ENCODE assay signal across 23 cellular contexts in genomic region chr2:45278345-45279078, GRCh38.
A peak's percentile ranks its signal among the peaks of the same experiment; 100 is the strongest.
DNase-seq lines count a peak whose midpoint lies in the region; ATAC-seq and TF ChIP-seq lines count a peak whose summit lies in the region.
"Had no signal": no experiment of that assay in that cellular context is flagged by ENCODE, and none has a peak within 500 bp of the region (broad histone marks: within the 10 kb centered on the region; RNA-seq: fewer than 3 reads in every experiment).

No MANE protein-coding gene starts in this region.

- H3K4me1 ChIP-seq in gastrocnemius medialis = peaks cover 0 to 6% of the 10 kb centered on the region in 2 donors
- H3K4me1 ChIP-seq: breast epithelium, colonic mucosa, transverse colon had no signal

- H3K4me3 ChIP-seq in gastrocnemius medialis = no peak overlapping the region
- H3K4me3 ChIP-seq: A549, breast epithelium, colonic mucosa, transverse colon had no signal

- H3K9me3 ChIP-seq in gastrocnemius medialis = no peaks in the 10 kb centered on the region
- H3K9me3 ChIP-seq: A549, breast epithelium, Caco-2, colonic mucosa, transverse colon had no signal

- DNase-seq in COR-L47 (lab: John Stamatoyannopoulos, UW) (peak; percentile 78), NCI-H1092 treated with DMSO at 0.1 percent for 48 hours (lab: John Stamatoyannopoulos, UW) (peak; percentile 52), SHP77 (lab: John Stamatoyannopoulos, UW) (peak; percentile 40 to 52), hepatic stellate cell (ENCODE audit: low spot score) (peak; percentile 21), NCI-H345 treated with DMSO at 0.1 percent for 48 hours (lab: John Stamatoyannopoulos, UW; ENCODE audit: unreplicated experiment) (no peak), gastrocnemius medialis (no peak), pons (ENCODE audit: low spot score) (no peak)
- DNase-seq in stimulated activated CD4-positive, alpha-beta T cell treated with anti-CD3 and anti-CD28 coated beads, Interleukin-2, amount 100 ng/mL, for 48 hours = no peak
- DNase-seq: activated B cell treated with CpG ODN at 0.5 μM for 24 hours; activated CD4-positive, alpha-beta T cell treated with anti-CD3 and anti-CD28 coated beads, Interleukin-2, amount 50 U/mL, for 48 hours; activated gamma-delta T cell treated with Interleukin-2 at 50 U/mL for 16 hours; Caco-2; colonic mucosa; endodermal cell; glutamatergic neuron; naive B cell; NCI-H1694; stimulated activated CD4-positive, alpha-beta T cell treated with anti-CD3 and anti-CD28 coated beads, Interleukin-12 subunit alpha, Interleukin-12 subunit beta, amount 100 ng/mL, for 4 hours; stimulated activated naive CD8-positive, alpha-beta T cell treated with anti-CD3 and anti-CD28 coated beads, Interleukin-15, amount 100 ng/mL, for 72 hours; T1000; transverse colon had no signal

- no peak for TF ChIP-seq CTCF in gastrocnemius medialis (IDR thresholded peaks at IDR 0.05 in 4 of 5, conservative IDR thresholded peaks at IDR 0.05 in 1 of 5)

- no peaks in the 10 kb centered on the region for H3K36me3 ChIP-seq in gastrocnemius medialis
- H3K36me3 ChIP-seq: breast epithelium, colonic mucosa, transverse colon had no signal

- no peak for TF ChIP-seq POLR2A in gastrocnemius medialis (IDR thresholded peaks at IDR 0.05)

- H3K27me3 ChIP-seq in gastrocnemius medialis = no peaks in the 10 kb centered on the region
- H3K27me3 ChIP-seq: breast epithelium, colonic mucosa had no signal

- intact Hi-C loops in gastrocnemius medialis (cut with DNase I; ENCODE audit: low total_unique reads) = no loop called here

- in situ Hi-C loops in gastrocnemius medialis (cut with MboI; ENCODE audit: low sequenced_read_pairs in 4 of 4) = no loop called here

- H3K27ac ChIP-seq in gastrocnemius medialis = no peak overlapping the region
- H3K27ac ChIP-seq: breast epithelium, colonic mucosa, transverse colon had no signal

- ATAC-seq in gastrocnemius medialis = no peak
- ATAC-seq: A549; stimulated activated naive CD8-positive, alpha-beta T cell treated with anti-CD3 and anti-CD28 coated beads, Interleukin-15, amount 100 ng/mL, for 72 hours had no signal

Comparison
In these comparisons a context has a peak if more than half of its experiments do, and no peak if none do; other contexts are left out.
1. DNase-seq: peak in COR-L47 (single experiment), NCI-H1092 treated with DMSO at 0.1 percent for 48 hours (single experiment), SHP77 (2 of 2) and hepatic stellate cell (single experiment); none in NCI-H345 treated with DMSO at 0.1 percent for 48 hours (single experiment), gastrocnemius medialis (0 of 2), pons (single experiment) and stimulated activated CD4-positive, alpha-beta T cell treated with anti-CD3 and anti-CD28 coated beads, Interleukin-2, amount 100 ng/mL, for 48 hours (0 of 2).